ENCODE assay signal across 8 cellular contexts in the genomic region with DNA sequence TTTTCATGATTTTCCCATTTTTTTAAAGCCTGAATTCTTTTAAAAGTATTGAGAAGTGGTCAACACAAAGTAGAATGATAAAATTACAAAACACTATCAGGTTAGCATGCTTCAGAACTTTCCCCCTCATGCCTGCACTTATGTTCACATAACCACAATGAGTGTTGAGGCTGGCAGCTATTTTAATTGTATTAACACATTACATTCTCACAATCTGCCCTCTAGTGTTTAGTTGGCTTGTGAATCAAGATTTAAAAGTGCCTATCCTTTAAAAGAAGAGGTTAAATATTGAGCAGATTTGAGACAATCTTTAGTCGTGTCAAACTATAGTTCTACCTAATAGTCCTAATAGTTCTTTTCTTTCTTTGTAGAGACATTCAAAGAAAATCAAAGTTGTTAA.
A peak's percentile ranks its signal among the peaks of the same experiment; 100 is the strongest.
DNase-seq lines count a peak whose midpoint lies in the region; ATAC-seq and TF ChIP-seq lines count a peak whose summit lies in the region.

No MANE protein-coding gene starts in this region.

- no peak overlapping the region for H3K4me2 ChIP-seq in MM.1S (ENCODE audit: low read depth, low read length)

- in situ Hi-C loops in G401 (cut with HindIII; ENCODE audit: low sequenced_read_pairs), result no loop called here

- H3K9me2 ChIP-seq in MM.1S (replicated peaks; ENCODE audit: insufficient read depth, low read length), result no peaks in the 10 kb centered on the region

- H3F3A ChIP-seq in MM.1S (ENCODE audit: insufficient read depth, low read length), result no peaks in the 10 kb centered on the region

- H3K27me3 Mint-ChIP-seq in MCF 10A (ENCODE audit: insufficient read depth, unreplicated experiment), result no peaks in the 10 kb centered on the region
- no peaks in the 10 kb centered on the region for H3K27me3 Mint-ChIP-seq in mesothelial cell of epicardium (ENCODE audit: low read depth)

- H3K9me3 Mint-ChIP-seq in MCF 10A (ENCODE audit: unreplicated experiment), result no peaks in the 10 kb centered on the region
- H3K9me3 Mint-ChIP-seq in mesothelial cell of epicardium, result no peaks in the 10 kb centered on the region

- H3K4me1 Mint-ChIP-seq in MCF 10A (ENCODE audit: insufficient read depth, unreplicated experiment), result peaks cover 18% of the 10 kb centered on the region
- H3K4me1 Mint-ChIP-seq in mesothelial cell of epicardium, result peaks cover 22% of the 10 kb centered on the region

- H3K27ac ChIP-seq in MM.1S (ENCODE audit: low read length), result no peak overlapping the region

- H3K4me3 ChIP-seq in MM.1S (ENCODE audit: low read length), result no peak overlapping the region

- H3K4me1 ChIP-seq in MM.1S (ENCODE audit: low read length), result no peaks in the 10 kb centered on the region

- CTCF ChIA-PET in MCF 10A (lab: Yijun Ruan, JAX), result interaction anchor here (0.6 to 0.9 kb wide), 3 partner anchors 26 to 233 kb away, joined by 3 read pairs; no protein-coding TSS in a partner anchor

- H3K27me3 ChIP-seq in MM.1S (replicated peaks; ENCODE audit: insufficient read depth, low read length), result no peaks in the 10 kb centered on the region

- BruUV-seq in MCF 10A (replicated peaks; lab: Mats Ljungman, UMichigan), result no TSS peak

- POLR2A ChIA-PET in MCF 10A (lab: Yijun Ruan, JAX), result interaction anchor here (0.6 kb wide), 1 partner anchor 179 kb away, joined by 3 read pairs; no protein-coding TSS in a partner anchor

- no peaks in the 10 kb centered on the region for H4K20me1 ChIP-seq in MM.1S (ENCODE audit: insufficient read depth, low read length)

- no peak overlapping the region for H2AFZ ChIP-seq in MM.1S (ENCODE audit: low read length)

- no peaks in the 10 kb centered on the region for H3K36me3 ChIP-seq in MM.1S (replicated peaks; ENCODE audit: insufficient read depth, low read length)

- TF ChIP-seq CTCF in MM.1S (IDR thresholded peaks at IDR 0.05; ENCODE audit: low read length), result peak; percentile 36
- TF ChIP-seq CTCF in MCF 10A (IDR thresholded peaks at IDR 0.05; ENCODE audit: unreplicated experiment), result peak; percentile 25
- no peak for TF ChIP-seq CTCF in mesothelial cell of epicardium (IDR thresholded peaks at IDR 0.05; ENCODE audit: unreplicated experiment)

- intact Hi-C loops in MCF 10A (cut with micrococcal nuclease) (loop anchor here (5.0 kb wide), 1 partner anchor 264 kb away; no protein-coding TSS in a partner anchor), head of caudate nucleus (cut with DNase I) (no loop called here)

- H3K27ac Mint-ChIP-seq in MCF 10A (ENCODE audit: low read depth, unreplicated experiment), result peak overlapping the region; percentile 94
- peak overlapping the region; percentile 94 for H3K27ac Mint-ChIP-seq in mesothelial cell of epicardium

- H3K4me3 Mint-ChIP-seq in MCF 10A (ENCODE audit: unreplicated experiment) (no peak overlapping the region), mesothelial cell of epicardium (no peak overlapping the region)

- no peaks in the 10 kb centered on the region for H3K9me3 ChIP-seq in MM.1S (replicated peaks; ENCODE audit: insufficient read depth, low read length)

- ATAC-seq in HG02798 (IDR thresholded peaks at IDR 0.05; ENCODE audit: poor library complexity, unreplicated experiment) (no peak), GM18868 (IDR thresholded peaks at IDR 0.05; ENCODE audit: unreplicated experiment) (no peak)

- H3K36me3 Mint-ChIP-seq in MCF 10A (ENCODE audit: insufficient read depth, unreplicated experiment) (peaks cover 4% of the 10 kb centered on the region), mesothelial cell of epicardium (peaks cover 28% of the 10 kb centered on the region)

- DNase-seq in G401 (ENCODE audit: low spot score) (peak; percentile 57), MM.1S (peak; percentile 46), MCF 10A (ENCODE audit: unreplicated experiment) (peak; percentile 21), mesothelial cell of epicardium (ENCODE audit: low spot score in 2 of 2, unreplicated experiment in 2 of 2) (no peak), head of caudate nucleus (no peak), NCI-H187 treated with DMSO at 0.1 percent for 48 hours (lab: John Stamatoyannopoulos, UW) (no peak)

- H3K9ac ChIP-seq in MM.1S (ENCODE audit: low read length), result no peak overlapping the region

- no peaks in the 10 kb centered on the region for H3K79me2 ChIP-seq in MM.1S (ENCODE audit: low read length)

Comparison
In these comparisons a context has a peak if more than half of its experiments do, and no peak if none do; other contexts are left out.
1. DNase-seq: peak in G401 (single experiment), MM.1S (single experiment) and MCF 10A (single experiment); none in mesothelial cell of epicardium (0 of 2), head of caudate nucleus (0 of 42) and NCI-H187 treated with DMSO at 0.1 percent for 48 hours (single experiment).